Comparison of ENCODE assay signal across 21 cellular contexts in genomic region chr7:36546331-36546730, GRCh38.
"Had no signal": no experiment of that assay in that cellular context is flagged by ENCODE, and none has a peak within 500 bp of the region (broad histone marks: within the 10 kb centered on the region; RNA-seq: fewer than 3 reads in every experiment).

No MANE protein-coding gene starts in this region.

- H3K4me3 Mint-ChIP-seq: activated T-cell treated with anti-CD3 and anti-CD28 coated beads, Interleukin-2, amount 50 U/mL, for 72 hours; dendritic cell treated with granulocyte-macrophage colony-stimulating factor and Interleukin-4, amounts not matched to agents 40 ng/mL and 50 ng/mL, for 4 days; neural crest cell had no signal

- H3K27ac ChIP-seq: brain microvascular endothelial cell, esophagus muscularis mucosa, gastroesophageal sphincter, heart left ventricle, left lung, pancreas, thyroid gland, WERI-Rb-1 had no signal

- H3K27ac Mint-ChIP-seq: activated T-cell treated with anti-CD3 and anti-CD28 coated beads, Interleukin-2, amount 50 U/mL, for 72 hours; dendritic cell treated with granulocyte-macrophage colony-stimulating factor and Interleukin-4, amounts not matched to agents 40 ng/mL and 50 ng/mL, for 4 days had no signal

- H3K4me3 ChIP-seq: esophagus muscularis mucosa, gastroesophageal sphincter, heart left ventricle, left lung, pancreas, smooth muscle cell, thyroid gland had no signal

- H3K36me3 ChIP-seq: brain microvascular endothelial cell, esophagus muscularis mucosa, gastroesophageal sphincter, left lung, pancreas, thyroid gland, WERI-Rb-1 had no signal

- H3K4me2 ChIP-seq: smooth muscle cell had no signal

- H3K9me3 ChIP-seq: esophagus muscularis mucosa, gastroesophageal sphincter, heart left ventricle, left lung, pancreas, thyroid gland had no signal

- H3K4me1 ChIP-seq: esophagus muscularis mucosa, gastroesophageal sphincter, heart left ventricle, left lung, pancreas had no signal

- DNase-seq: activated CD4-positive, alpha-beta T cell treated with anti-CD3 and anti-CD28 coated beads for 1 hour; activated CD4-positive, alpha-beta T cell treated with anti-CD3 and anti-CD28 coated beads, Interleukin-2, amount 50 U/mL, for 4 hours; activated effector memory CD4-positive, alpha-beta T cell treated with anti-CD3 and anti-CD28 coated beads, Interleukin-2, amount 50 U/mL, for 16 hours; activated naive CD4-positive, alpha-beta T cell treated with anti-CD3 and anti-CD28 coated beads, Interleukin-2, amount 50 U/mL, for 16 hours; activated T-cell treated with anti-CD3 and anti-CD28 coated beads, Interleukin-2, amount 50 U/mL, for 72 hours; aorta; brain microvascular endothelial cell; effector memory CD4-positive, alpha-beta T cell; heart left ventricle; left lung; mammary epithelial cell; pancreas; stimulated activated CD4-positive, alpha-beta T cell treated with anti-CD3 and anti-CD28 coated beads, Interleukin-4, amount 100 ng/mL, for 1 hour; thyroid gland; WERI-Rb-1 had no signal

- H3K27me3 ChIP-seq: brain microvascular endothelial cell, esophagus muscularis mucosa, gastroesophageal sphincter, heart left ventricle, left lung, pancreas, thyroid gland had no signal

- H3K9me3 Mint-ChIP-seq: activated T-cell treated with anti-CD3 and anti-CD28 coated beads, Interleukin-2, amount 50 U/mL, for 72 hours; dendritic cell treated with granulocyte-macrophage colony-stimulating factor and Interleukin-4, amounts not matched to agents 40 ng/mL and 50 ng/mL, for 4 days had no signal

- H3K4me1 Mint-ChIP-seq: neural crest cell had no signal

- H3K27me3 Mint-ChIP-seq: dendritic cell treated with granulocyte-macrophage colony-stimulating factor and Interleukin-4, amounts not matched to agents 40 ng/mL and 50 ng/mL, for 4 days had no signal

- ATAC-seq: activated T-cell treated with anti-CD3 and anti-CD28 coated beads, Interleukin-2, amount 50 U/mL, for 72 hours; gastroesophageal sphincter; heart left ventricle; left lung; pancreas; sciatic nerve had no signal
